15 cellular contexts compared by ENCODE assay signal in genomic region chr11:11427185-11427944, GRCh38.
DNase-seq lines count a peak whose midpoint lies in the region; ATAC-seq and TF ChIP-seq lines count a peak whose summit lies in the region.
"Had no signal": no experiment of that assay in that cellular context is flagged by ENCODE, and none has a peak within 500 bp of the region (broad histone marks: within the 10 kb centered on the region; RNA-seq: fewer than 3 reads in every experiment).

No MANE protein-coding gene starts in this region.

- POLR2A ChIA-PET in activated CD4-positive, alpha-beta T cell treated with anti-CD3 and anti-CD28 coated beads, Interleukin-2, amount 10 ng/mL, durations not matched to agents 7 days and 5 days (lab: Charles Lee): no interaction called here

- no peaks in the 10 kb centered on the region for H3K9me3 Mint-ChIP-seq in osteocyte (ENCODE audit: unreplicated experiment)
- H3K9me3 Mint-ChIP-seq in activated CD4-positive, alpha-beta T cell treated with anti-CD3 and anti-CD28 coated beads, Interleukin-2, amount 10 ng/mL, durations not matched to agents 7 days and 5 days: no peaks in the 10 kb centered on the region
- H3K9me3 Mint-ChIP-seq in activated naive CD8-positive, alpha-beta T cell treated with anti-CD3 and anti-CD28 coated beads for 36 hours: no peaks in the 10 kb centered on the region
- H3K9me3 Mint-ChIP-seq: immature natural killer cell had no signal

- peaks cover 44% of the 10 kb centered on the region for H3K4me1 Mint-ChIP-seq in osteocyte (ENCODE audit: unreplicated experiment)
- no peaks in the 10 kb centered on the region for H3K4me1 Mint-ChIP-seq in activated CD4-positive, alpha-beta T cell treated with anti-CD3 and anti-CD28 coated beads, Interleukin-2, amount 10 ng/mL, durations not matched to agents 7 days and 5 days
- no peaks in the 10 kb centered on the region for H3K4me1 Mint-ChIP-seq in activated naive CD8-positive, alpha-beta T cell treated with anti-CD3 and anti-CD28 coated beads for 36 hours
- H3K4me1 Mint-ChIP-seq: B cell, immature natural killer cell had no signal

- DNase-seq in LHCN-M2 (ENCODE audit: low read depth) (peak; percentile 82), NCI-H69 (lab: John Stamatoyannopoulos, UW) (peak; percentile 70), Right ventricle myocardium superior (no peak), osteocyte (ENCODE audit: extremely low spot score, unreplicated experiment) (no peak)
- no peak for DNase-seq in activated CD4-positive, alpha-beta T cell treated with anti-CD3 and anti-CD28 coated beads, Interleukin-2, amount 10 ng/mL, durations not matched to agents 7 days and 5 days
- no peak for DNase-seq in activated naive CD8-positive, alpha-beta T cell treated with anti-CD3 and anti-CD28 coated beads for 36 hours
- DNase-seq: activated CD8-positive, alpha-beta memory T cell treated with anti-CD3 and anti-CD28 coated beads for 24 hours; activated effector memory CD4-positive, alpha-beta T cell treated with anti-CD3 and anti-CD28 coated beads, Interleukin-2, amount 50 U/mL, for 16 hours; effector CD4-positive, alpha-beta T cell; immature natural killer cell; upper lobe of left lung had no signal

- no peak for TF ChIP-seq CTCF in osteocyte (IDR thresholded peaks at IDR 0.05)

- H3K27ac Mint-ChIP-seq in osteocyte (ENCODE audit: unreplicated experiment): peak overlapping the region; percentile 89
- H3K27ac Mint-ChIP-seq in activated CD4-positive, alpha-beta T cell treated with anti-CD3 and anti-CD28 coated beads, Interleukin-2, amount 10 ng/mL, durations not matched to agents 7 days and 5 days: no peak overlapping the region
- H3K27ac Mint-ChIP-seq in activated naive CD8-positive, alpha-beta T cell treated with anti-CD3 and anti-CD28 coated beads for 36 hours: no peak overlapping the region
- H3K27ac Mint-ChIP-seq: B cell, immature natural killer cell had no signal

- H3K36me3 Mint-ChIP-seq in osteocyte (ENCODE audit: unreplicated experiment): peaks cover 19% of the 10 kb centered on the region
- no peaks in the 10 kb centered on the region for H3K36me3 Mint-ChIP-seq in activated CD4-positive, alpha-beta T cell treated with anti-CD3 and anti-CD28 coated beads, Interleukin-2, amount 10 ng/mL, durations not matched to agents 7 days and 5 days (ENCODE audit: low read depth)
- H3K36me3 Mint-ChIP-seq in activated naive CD8-positive, alpha-beta T cell treated with anti-CD3 and anti-CD28 coated beads for 36 hours: no peaks in the 10 kb centered on the region
- H3K36me3 Mint-ChIP-seq: immature natural killer cell had no signal

- intact Hi-C loops in Right ventricle myocardium superior (cut with DNase I): no loop called here

- peak; percentile 65 for ATAC-seq in Right ventricle myocardium superior (ENCODE audit: poor library complexity)
- no peak for ATAC-seq in GM18502 (IDR thresholded peaks at IDR 0.05; ENCODE audit: poor library complexity, unreplicated experiment)
- ATAC-seq in HG03025 (IDR thresholded peaks at IDR 0.05; ENCODE audit: low FRiP score, unreplicated experiment): no peak
- ATAC-seq: SK-N-SH treated with all-trans-retinoic acid at 6 μM for 48 hours had no signal

- no peaks in the 10 kb centered on the region for H3K27me3 Mint-ChIP-seq in osteocyte (ENCODE audit: unreplicated experiment)
- no peaks in the 10 kb centered on the region for H3K27me3 Mint-ChIP-seq in activated CD4-positive, alpha-beta T cell treated with anti-CD3 and anti-CD28 coated beads, Interleukin-2, amount 10 ng/mL, durations not matched to agents 7 days and 5 days
- H3K27me3 Mint-ChIP-seq in activated naive CD8-positive, alpha-beta T cell treated with anti-CD3 and anti-CD28 coated beads for 36 hours: no peaks in the 10 kb centered on the region
- H3K27me3 Mint-ChIP-seq: B cell had no signal

- CTCF ChIA-PET in activated CD4-positive, alpha-beta T cell treated with anti-CD3 and anti-CD28 coated beads, Interleukin-2, amount 10 ng/mL, durations not matched to agents 7 days and 5 days (lab: Charles Lee): interaction anchor here (0.6 kb wide), 1 partner anchor 1030 kb away, joined by 3 read pairs; no protein-coding TSS in a partner anchor

- no peak overlapping the region for H3K4me3 Mint-ChIP-seq in osteocyte (ENCODE audit: unreplicated experiment)
- H3K4me3 Mint-ChIP-seq in activated CD4-positive, alpha-beta T cell treated with anti-CD3 and anti-CD28 coated beads, Interleukin-2, amount 10 ng/mL, durations not matched to agents 7 days and 5 days: no peak overlapping the region
- H3K4me3 Mint-ChIP-seq in activated naive CD8-positive, alpha-beta T cell treated with anti-CD3 and anti-CD28 coated beads for 36 hours: no peak overlapping the region
- H3K4me3 Mint-ChIP-seq: B cell, immature natural killer cell had no signal

Comparison
In these comparisons a context has a peak if more than half of its experiments do, and no peak if none do; other contexts are left out.
1. DNase-seq: peak in LHCN-M2 (single experiment) and NCI-H69 (single experiment); none in Right ventricle myocardium superior (single experiment), osteocyte (single experiment), activated CD4-positive, alpha-beta T cell treated with anti-CD3 and anti-CD28 coated beads, Interleukin-2, amount 10 ng/mL, durations not matched to agents 7 days and 5 days (single experiment) and activated naive CD8-positive, alpha-beta T cell treated with anti-CD3 and anti-CD28 coated beads for 36 hours (single experiment).